12 cellular contexts compared by ENCODE assay signal in genomic region chrX:41090568-41091238, GRCh38. TPM values are rescaled to one million over a fixed set of nuclear protein-coding genes. Genes with fewer than 3 reads are reported as not detected.
DNase-seq lines count a peak whose midpoint lies in the region; ATAC-seq lines count a peak whose summit lies in the region.
"Had no signal": no experiment of that assay in that cellular context is flagged by ENCODE, and none has a peak within 500 bp of the region (broad histone marks: within the 10 kb centered on the region; RNA-seq: fewer than 3 reads in every experiment).

No MANE protein-coding gene starts in this region.

- H3K4me1 ChIP-seq in duodenal mucosa (ENCODE audit: control insufficient read depth in 1 of 2, insufficient read depth in 2 of 2, low read length in 2 of 2): peaks cover 20 to 31% of the 10 kb centered on the region in 2 donors

- peak overlapping the region; percentile 8 to 35 for H3K4me3 ChIP-seq in duodenal mucosa (ENCODE audit: low read depth in 1 of 2, low read length in 2 of 2)
- H3K4me3 ChIP-seq: MG63 had no signal

- peak overlapping the region in 4 of 10 donors; percentile 9 to 76 (median 36) for H3K27ac Mint-ChIP-seq in naive thymus-derived CD8-positive, alpha-beta T cell
- H3K27ac Mint-ChIP-seq: T-helper 2 cell treated with Interferon-gamma antibody and Interleukin-4, amounts not matched to agents 5 μg/mL and 100 μg/mL, for 36 hours had no signal

- no peaks in the 10 kb centered on the region for H3K9me3 Mint-ChIP-seq in naive thymus-derived CD8-positive, alpha-beta T cell
- H3K9me3 Mint-ChIP-seq: T-helper 2 cell treated with Interferon-gamma antibody and Interleukin-4, amounts not matched to agents 5 μg/mL and 100 μg/mL, for 36 hours had no signal

- no peaks in the 10 kb centered on the region for H3K36me3 ChIP-seq in duodenal mucosa (ENCODE audit: control insufficient read depth in 1 of 2, insufficient read depth in 2 of 2, low read length in 2 of 2)

- POLR2A ChIA-PET in naive thymus-derived CD8-positive, alpha-beta T cell (lab: Charles Lee): interaction anchor here (1.2 kb wide), 1 partner anchor 24 kb away, joined by 3 read pairs; no protein-coding TSS in a partner anchor

- H3K9me3 ChIP-seq in duodenal mucosa (ENCODE audit: control insufficient read depth in 1 of 2, low read length in 2 of 2): no peaks in the 10 kb centered on the region
- H3K9me3 ChIP-seq: MG63 had no signal

- no peaks in the 10 kb centered on the region for H3K27me3 Mint-ChIP-seq in naive thymus-derived CD8-positive, alpha-beta T cell

- DNase-seq in ELR (ENCODE audit: low read depth) (peak; percentile 32), NCI-H524 treated with DMSO at 0.1 percent for 48 hours (lab: John Stamatoyannopoulos, UW) (peak; percentile 11), GOT3 (lab: John Stamatoyannopoulos, UW) (no peak), AG08396 (ENCODE audit: low spot score) (no peak), Right ventricle myocardium inferior (ENCODE audit: missing footprints) (no peak)
- no peak for DNase-seq in naive thymus-derived CD8-positive, alpha-beta T cell
- DNase-seq: dorsolateral prefrontal cortex; MG63; NK-92 treated with Interleukin-12 subunit alpha and Interleukin-12 subunit beta, amount 100 ng/mL, for 24 hours had no signal

- peaks cover 13 to 76% (median 58%) of the 10 kb centered on the region in 4 donors for H3K4me1 Mint-ChIP-seq in naive thymus-derived CD8-positive, alpha-beta T cell

- no peak overlapping the region for H3K27ac ChIP-seq in duodenal mucosa (ENCODE audit: low read depth, low read length)
- H3K27ac ChIP-seq: dorsolateral prefrontal cortex had no signal

- H3K4me3 Mint-ChIP-seq in naive thymus-derived CD8-positive, alpha-beta T cell: peak overlapping the region in 8 of 10 donors; percentile 22 to 70 (median 53)
- H3K4me3 Mint-ChIP-seq: T-helper 2 cell treated with Interferon-gamma antibody and Interleukin-4, amounts not matched to agents 5 μg/mL and 100 μg/mL, for 36 hours had no signal

- ATAC-seq in naive thymus-derived CD8-positive, alpha-beta T cell: no peak
- ATAC-seq in Right ventricle myocardium inferior: no peak
- ATAC-seq in GM21723 (IDR thresholded peaks at IDR 0.05; ENCODE audit: unreplicated experiment): no peak

- no peak overlapping the region for H3K9ac ChIP-seq in duodenal mucosa (ENCODE audit: low read depth in 1 of 2, low read length in 2 of 2)

- peaks cover 0 to 29% (median 0%) of the 10 kb centered on the region in 3 donors for H3K36me3 Mint-ChIP-seq in naive thymus-derived CD8-positive, alpha-beta T cell

- intact Hi-C loops in Right ventricle myocardium inferior (cut with DNase I): no loop called here

- H3K27me3 ChIP-seq in duodenal mucosa (ENCODE audit: control insufficient read depth in 1 of 2, insufficient read depth in 2 of 2, low read length in 2 of 2): no peaks in the 10 kb centered on the region
- H3K27me3 ChIP-seq: dorsolateral prefrontal cortex, MG63 had no signal

RNA-seq across cellular contexts. Expression of gene USP9X, which starts 5.5 kb away (rescaled TPM):
- total RNA-seq in naive thymus-derived CD8-positive, alpha-beta T cell: 10 to 100 TPM; 68.7 to 75.4 TPM
- 10 to 100 TPM; 20.0 to 27.1 (median 23.9) TPM for polyA plus RNA-seq in naive thymus-derived CD8-positive, alpha-beta T cell
- 51.6 TPM for total RNA-seq in Right ventricle myocardium inferior

Comparison
In these comparisons a context has a peak if more than half of its experiments do, and no peak if none do; other contexts are left out.
1. DNase-seq: peak in ELR (single experiment) and NCI-H524 treated with DMSO at 0.1 percent for 48 hours (single experiment); none in naive thymus-derived CD8-positive, alpha-beta T cell (0 of 10), GOT3 (single experiment), AG08396 (single experiment) and Right ventricle myocardium inferior (single experiment).